ENCODE assay signal across 8 cellular contexts in genomic region chr13:99614465-99614885, GRCh38. TPM values are rescaled to one million over a fixed set of nuclear protein-coding genes. Genes with fewer than 3 reads are reported as not detected.
DNase-seq lines count a peak whose midpoint lies in the region; ATAC-seq and TF ChIP-seq lines count a peak whose summit lies in the region.

No MANE protein-coding gene starts in this region.

- peak; percentile 11 for TF ChIP-seq CTCF in SU-DHL-6 (IDR thresholded peaks at IDR 0.05; ENCODE audit: insufficient read depth, low read length, poor library complexity, severe bottlenecking)
- TF ChIP-seq CTCF in tibial nerve (IDR thresholded peaks at IDR 0.05) = no peak

- no peaks in the 10 kb centered on the region for H3K9me3 ChIP-seq in SU-DHL-6 (ENCODE audit: insufficient read depth, low read length)
- no peaks in the 10 kb centered on the region for H3K9me3 ChIP-seq in tibial nerve

- DNase-seq in COLO668 (lab: John Stamatoyannopoulos, UW; ENCODE audit: unreplicated experiment) (peak; percentile 60), hepatic stellate cell (ENCODE audit: low spot score) (peak; percentile 22), putamen (ENCODE audit: low spot score) (no peak), COLO829 (ENCODE audit: low spot score) (no peak), tibial nerve (ENCODE audit: low spot score in 2 of 2) (no peak)

- H3K27me3 ChIP-seq in SU-DHL-6 (ENCODE audit: low read length) = no peaks in the 10 kb centered on the region
- no peaks in the 10 kb centered on the region for H3K27me3 ChIP-seq in tibial nerve

- H3K79me2 ChIP-seq in SU-DHL-6 (ENCODE audit: insufficient read depth, low read length) = no peaks in the 10 kb centered on the region

- no peaks in the 10 kb centered on the region for H3K36me3 ChIP-seq in SU-DHL-6 (ENCODE audit: low read length)
- no peaks in the 10 kb centered on the region for H3K36me3 ChIP-seq in tibial nerve

- peaks cover 0 to 3% (median 0%) of the 10 kb centered on the region in 4 donors for H3K4me1 ChIP-seq in tibial nerve

- no peaks in the 10 kb centered on the region for H3K9me2 ChIP-seq in SU-DHL-6 (replicated peaks; ENCODE audit: insufficient read depth, low read length)

- no peak overlapping the region for H3K4me3 ChIP-seq in SU-DHL-6 (ENCODE audit: insufficient read depth, low read length, poor library complexity, severe bottlenecking)
- no peak overlapping the region for H3K4me3 ChIP-seq in tibial nerve

- no peak for TF ChIP-seq EP300 in tibial nerve (IDR thresholded peaks at IDR 0.05)

- H4K20me1 ChIP-seq in SU-DHL-6 (ENCODE audit: low read depth, low read length) = 0 out of 2 replicates have a peak, but pooled peaks cover 5% of the 10 kb centered on the region

- no peak overlapping the region for H3K4me2 ChIP-seq in SU-DHL-6 (ENCODE audit: low read depth, low read length, poor library complexity, severe bottlenecking)

- no peak overlapping the region for H3K9ac ChIP-seq in SU-DHL-6 (ENCODE audit: low read length)

- H2AFZ ChIP-seq in SU-DHL-6 (ENCODE audit: low read depth, low read length, severe bottlenecking) = no peak overlapping the region

- H3F3A ChIP-seq in SU-DHL-6 (ENCODE audit: insufficient read depth) = no peaks in the 10 kb centered on the region

- WGBS in tibial nerve, 2 donors = 50 to 81% methylated on average over 4 to 8 of the region's 9 CpGs

- H3K27ac ChIP-seq in SU-DHL-6 (ENCODE audit: low read depth, low read length) = no peak overlapping the region
- H3K27ac ChIP-seq in tibial nerve = no peak overlapping the region

- no peak for TF ChIP-seq POLR2A in tibial nerve (IDR thresholded peaks at IDR 0.05)

- peak; percentile 87 for ATAC-seq in GM18909 (IDR thresholded peaks at IDR 0.05; ENCODE audit: poor library complexity, unreplicated experiment)
- ATAC-seq in HG03342 (IDR thresholded peaks at IDR 0.05; ENCODE audit: unreplicated experiment) = peak; percentile 59

RNA-seq across cellular contexts. Expression of gene CLYBL, which starts 8.0 kb away (rescaled TPM):
- 10 to 100 TPM in 1 of 4 donors, 1 to 10 TPM in 3; 1.6 to 28.0 (median 3.5) TPM for total RNA-seq in tibial nerve

Comparison
In these comparisons a context has a peak if more than half of its experiments do, and no peak if none do; other contexts are left out.
1. DNase-seq: peak in COLO668 (single experiment) and hepatic stellate cell (single experiment); none in putamen (single experiment), COLO829 (single experiment) and tibial nerve (0 of 2).